ENCODE assay signal across 8 cellular contexts in the genomic region with DNA sequence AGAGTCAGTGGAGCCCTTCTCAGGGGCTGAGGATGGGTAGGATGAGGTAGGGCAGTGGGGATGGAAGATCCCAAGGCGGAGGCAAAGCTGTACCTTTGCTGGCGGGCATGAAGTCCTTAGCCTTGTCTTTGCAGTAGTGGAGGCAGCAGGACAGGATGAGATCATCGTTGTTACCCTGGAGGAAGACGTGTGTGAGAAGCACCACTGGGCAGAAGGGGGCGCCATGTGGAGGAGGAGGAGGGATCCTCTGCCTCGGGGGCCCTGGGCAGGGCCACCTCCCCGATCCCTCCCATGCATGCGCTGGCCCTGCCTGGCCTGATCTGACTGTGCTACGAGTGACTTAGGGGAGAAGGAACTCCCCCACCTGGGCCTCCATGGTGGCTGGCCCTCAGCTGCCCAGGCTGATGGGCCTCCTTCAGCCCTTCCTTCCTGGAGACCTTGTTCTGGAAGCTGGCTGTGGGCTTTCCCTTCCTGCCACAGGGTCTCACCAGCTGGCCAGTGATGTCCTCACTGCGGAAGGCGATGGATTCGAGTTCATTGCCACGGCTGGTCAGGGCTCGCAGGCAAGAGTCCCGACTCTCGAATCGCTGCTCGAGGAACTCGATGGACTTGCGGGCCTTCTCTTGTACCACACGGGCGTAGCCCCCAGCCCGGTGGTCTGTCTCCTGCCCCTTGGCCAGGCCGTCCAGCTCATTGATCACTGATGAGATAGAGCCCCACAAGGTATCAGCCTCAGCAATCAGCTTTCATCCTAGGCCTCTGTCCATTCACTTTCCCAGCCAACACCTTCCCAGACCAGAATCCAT. TPM values are rescaled to one million over a fixed set of nuclear protein-coding genes. Genes with fewer than 3 reads are reported as not detected.
A peak's percentile ranks its signal among the peaks of the same experiment; 100 is the strongest.
DNase-seq lines count a peak whose midpoint lies in the region; ATAC-seq, FAIRE-seq and TF ChIP-seq lines count a peak whose summit lies in the region.

No MANE protein-coding gene starts in this region.

- DNase-seq in D721Med (ENCODE audit: insufficient read length, low spot score) (no peak), LNCaP clone FGC (ENCODE audit: low read depth) (no peak), hepatic stellate cell (ENCODE audit: low spot score) (peak; percentile 78), cerebellum (ENCODE audit: low spot score) (no peak), NCI-H774 (lab: John Stamatoyannopoulos, UW) (no peak), HT-29 (ENCODE audit: low spot score) (no peak)
- DNase-seq in stimulated activated CD4-positive, alpha-beta T cell treated with anti-CD3 and anti-CD28 coated beads, Interleukin-4, amount 100 ng/mL, for 24 hours: peak; percentile 73

- H3K36me3 Mint-ChIP-seq in activated T-helper 17 cell treated with anti-CD3 and anti-CD28 coated beads, Interleukin-2, amount 50 U/mL, for 72 hours (ENCODE audit: low read depth): peaks cover 100% of the 10 kb centered on the region

- no peak overlapping the region for H3K4me3 ChIP-seq in LNCaP clone FGC (ENCODE audit: low read depth, low read length)

- H3K27ac Mint-ChIP-seq in activated T-helper 17 cell treated with anti-CD3 and anti-CD28 coated beads, Interleukin-2, amount 50 U/mL, for 72 hours: peak overlapping the region; percentile 61

- peak; percentile 8 for TF ChIP-seq CTCF in D721Med (IDR thresholded peaks at IDR 0.05; ENCODE audit: insufficient read depth, missing control alignments)
- TF ChIP-seq CTCF in LNCaP clone FGC (IDR thresholded peaks at IDR 0.05; ENCODE audit: control insufficient read depth, extremely low read depth, insufficient read depth): peak; percentile 47

- peak; percentile 56 for ATAC-seq in activated T-helper 17 cell treated with anti-CD3 and anti-CD28 coated beads, Interleukin-2, amount 50 U/mL, for 72 hours (replicated peaks)

- peak overlapping the region; percentile 10 for H3K4me3 Mint-ChIP-seq in activated T-helper 17 cell treated with anti-CD3 and anti-CD28 coated beads, Interleukin-2, amount 50 U/mL, for 72 hours

- H3K4me1 Mint-ChIP-seq in activated T-helper 17 cell treated with anti-CD3 and anti-CD28 coated beads, Interleukin-2, amount 50 U/mL, for 72 hours: peaks cover 30% of the 10 kb centered on the region

- H3K27me3 Mint-ChIP-seq in activated T-helper 17 cell treated with anti-CD3 and anti-CD28 coated beads, Interleukin-2, amount 50 U/mL, for 72 hours: no peaks in the 10 kb centered on the region

- no peaks in the 10 kb centered on the region for H3K9me3 Mint-ChIP-seq in activated T-helper 17 cell treated with anti-CD3 and anti-CD28 coated beads, Interleukin-2, amount 50 U/mL, for 72 hours

- FAIRE-seq in D721Med (lab: Jason Lieb, UNC): no peak

RNA-seq across cellular contexts. Expression of gene HIC1, which starts 10.3 kb away (rescaled TPM):
- total RNA-seq in activated T-helper 17 cell treated with anti-CD3 and anti-CD28 coated beads, Interleukin-2, amount 50 U/mL, for 72 hours: 10 to 100 TPM; 22.8 to 24.4 TPM
- total RNA-seq in cerebellum: 9.1 TPM
- total RNA-seq in HT-29 (2014; rRNA removed; shearing (Covaris generic)): 0.31 and 0.55 TPM in 2 replicates

RNA-seq across cellular contexts. Expression of gene OVCA2, which starts 23.4 kb away (rescaled TPM):
- total RNA-seq in activated T-helper 17 cell treated with anti-CD3 and anti-CD28 coated beads, Interleukin-2, amount 50 U/mL, for 72 hours: 10 to 100 TPM; 20.7 to 39.3 TPM
- 9.4 TPM for total RNA-seq in cerebellum
- total RNA-seq in HT-29 (2014; rRNA removed; shearing (Covaris generic)): 54.1 and 56.8 TPM in 2 replicates

RNA-seq across cellular contexts. Expression of gene DPH1, which starts 35.2 kb away (rescaled TPM):
- 10 to 100 TPM; 36.9 to 40.2 TPM for total RNA-seq in activated T-helper 17 cell treated with anti-CD3 and anti-CD28 coated beads, Interleukin-2, amount 50 U/mL, for 72 hours
- 26.8 TPM for total RNA-seq in cerebellum
- 31.6 and 38.5 TPM in 2 replicates for total RNA-seq in HT-29 (2014; rRNA removed; shearing (Covaris generic))

RNA-seq across cellular contexts. Expression of gene RTN4RL1, which starts 40.0 kb away (rescaled TPM):
- total RNA-seq in activated T-helper 17 cell treated with anti-CD3 and anti-CD28 coated beads, Interleukin-2, amount 50 U/mL, for 72 hours: under 1 TPM in 1 of 2 donors, not detected in 1; 0.09 TPM
- total RNA-seq in cerebellum: 6.9 TPM
- total RNA-seq in HT-29 (2014; rRNA removed; shearing (Covaris generic)): not detected in 2 replicates

Comparison
In these comparisons a context has a peak if more than half of its experiments do, and no peak if none do; other contexts are left out.
1. DNase-seq: peak in hepatic stellate cell (single experiment) and stimulated activated CD4-positive, alpha-beta T cell treated with anti-CD3 and anti-CD28 coated beads, Interleukin-4, amount 100 ng/mL, for 24 hours (single experiment); none in D721Med (single experiment), LNCaP clone FGC (single experiment), cerebellum (single experiment), NCI-H774 (single experiment) and HT-29 (single experiment).